In genomic region chr12:108826115-108826806, GRCh38 we compare ENCODE assay signal across 8 cellular contexts. TPM values are rescaled to one million over a fixed set of nuclear protein-coding genes. Genes with fewer than 3 reads are reported as not detected.
DNase-seq lines count a peak whose midpoint lies in the region; ATAC-seq and TF ChIP-seq lines count a peak whose summit lies in the region.

No MANE protein-coding gene starts in this region.

- peaks cover 28% of the 10 kb centered on the region for H3K36me3 ChIP-seq in upper lobe of right lung

- no peaks in the 10 kb centered on the region for H3K27me3 ChIP-seq in dorsolateral prefrontal cortex
- no peaks in the 10 kb centered on the region for H3K27me3 ChIP-seq in upper lobe of right lung

- peak overlapping the region in 49 of 59 donors; percentile 1 to 55 (median 28) for H3K4me3 ChIP-seq in dorsolateral prefrontal cortex
- H3K4me3 ChIP-seq in upper lobe of right lung, result no peak overlapping the region

- H3K4me1 ChIP-seq in upper lobe of right lung, result peaks cover 74% of the 10 kb centered on the region

- peak overlapping the region in 58 of 59 donors; percentile 6 to 92 (median 80) for H3K27ac ChIP-seq in dorsolateral prefrontal cortex
- peak overlapping the region; percentile 86 for H3K27ac ChIP-seq in upper lobe of right lung

- DNase-seq in GM04504 (ENCODE audit: low read depth), result peak; percentile 95
- peak; percentile 54 for DNase-seq in NCI-H69 (lab: John Stamatoyannopoulos, UW)
- DNase-seq in dorsolateral prefrontal cortex, result peak in 5 of 10 donors; percentile 38 to 68 (median 62)
- peak; percentile 68 for DNase-seq in mucosa of gallbladder (ENCODE audit: low spot score)
- DNase-seq in upper lobe of right lung, result no peak
- no peak for DNase-seq in HPDE6-E6E7 (ENCODE audit: extremely low spot score)

- no peaks in the 10 kb centered on the region for H3K9me3 ChIP-seq in upper lobe of right lung

- TF ChIP-seq CTCF in dorsolateral prefrontal cortex (IDR thresholded peaks at IDR 0.05 in 54 of 56, conservative IDR thresholded peaks at IDR 0.05 in 2 of 56; ENCODE audit: low read depth in 1 of 56, partially characterized antibody in 56 of 56) (peak in 4 of 56 donors; percentile 9 to 15 (median 12)), upper lobe of right lung (IDR thresholded peaks at IDR 0.05) (no peak)

- ATAC-seq in upper lobe of right lung (peak; percentile 58), HG03139 (IDR thresholded peaks at IDR 0.05; ENCODE audit: unreplicated experiment) (no peak), HG03442 (IDR thresholded peaks at IDR 0.05; ENCODE audit: unreplicated experiment) (no peak)

- intact Hi-C loops in dorsolateral prefrontal cortex (cut with DNase I), result no loop called here
- intact Hi-C loops in upper lobe of right lung (cut with DNase I), result no loop called here

RNA-seq across cellular contexts. Expression of gene SSH1, which starts 31.1 kb away (rescaled TPM):
- total RNA-seq in dorsolateral prefrontal cortex, result 10 to 100 TPM; 28.6 to 59.1 (median 46.8) TPM
- 60.1 TPM for total RNA-seq in mucosa of gallbladder
- total RNA-seq in upper lobe of right lung, result 46.0 TPM

RNA-seq across cellular contexts. Expression of gene DAO, which starts 53.6 kb away (rescaled TPM):
- 1 to 10 TPM in 18 of 120 experiments, under 1 TPM in 33, not detected in 69; 0.23 to 6.0 (median 0.83) TPM for total RNA-seq in dorsolateral prefrontal cortex
- not detected for total RNA-seq in mucosa of gallbladder
- total RNA-seq in upper lobe of right lung, result 0.26 TPM

Comparison
In these comparisons a context has a peak if more than half of its experiments do, and no peak if none do; other contexts are left out.
1. DNase-seq: peak in GM04504 (single experiment), NCI-H69 (single experiment) and mucosa of gallbladder (single experiment); none in upper lobe of right lung (single experiment) and HPDE6-E6E7 (single experiment).